Comparison of ENCODE assay signal across 17 cellular contexts in the genomic region with DNA sequence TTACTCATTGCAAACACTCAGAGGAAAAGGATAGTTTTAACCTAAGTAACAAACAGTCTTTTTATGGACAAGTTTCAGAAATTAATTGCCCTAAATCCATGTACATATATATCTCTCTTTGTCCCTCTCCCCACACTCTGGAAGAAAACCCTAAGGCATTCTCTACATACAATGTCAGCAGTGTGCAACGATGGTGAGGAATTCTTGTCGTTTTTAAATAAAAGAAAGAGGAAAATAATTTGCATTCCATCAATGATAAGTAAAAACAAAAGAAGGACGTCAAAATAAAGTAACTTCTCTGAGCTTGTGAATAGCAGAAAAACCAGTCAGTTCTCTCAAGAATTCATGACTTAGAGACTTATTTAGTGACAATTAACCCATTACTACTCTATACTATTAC.
DNase-seq lines count a peak whose midpoint lies in the region; ATAC-seq and TF ChIP-seq lines count a peak whose summit lies in the region.
"Had no signal": no experiment of that assay in that cellular context is flagged by ENCODE, and none has a peak within 500 bp of the region (broad histone marks: within the 10 kb centered on the region; RNA-seq: fewer than 3 reads in every experiment).

No MANE protein-coding gene starts in this region.

- TF ChIP-seq CTCF in Loucy (conservative IDR thresholded peaks at IDR 0.05; ENCODE audit: low read length) (no peak), mammary epithelial cell (conservative IDR thresholded peaks at IDR 0.05 in 1 of 2, IDR thresholded peaks at IDR 0.05 in 1 of 2; ENCODE audit: extremely low read depth in 1 of 2, insufficient read depth in 1 of 2, low read depth in 1 of 2, low read length in 2 of 2) (no peak)

- no peak for ATAC-seq in naive thymus-derived CD8-positive, alpha-beta T cell
- no peak for ATAC-seq in HG03175 (IDR thresholded peaks at IDR 0.05; ENCODE audit: unreplicated experiment)
- no peak for ATAC-seq in Right ventricle myocardium superior (ENCODE audit: poor library complexity)

- DNase-seq in EL: peak; percentile 10
- no peak for DNase-seq in mammary epithelial cell
- peak; percentile 0 for DNase-seq in mesenchymal stem cell
- no peak for DNase-seq in naive thymus-derived CD8-positive, alpha-beta T cell
- no peak for DNase-seq in Right ventricle myocardium superior
- DNase-seq: anterior cingulate cortex; cortex of kidney; GF-D8; KBM-7; NCI-H1105; NCI-H2107; pancreas; stimulated activated CD4-positive, alpha-beta T cell treated with anti-CD3 and anti-CD28 coated beads, Interleukin-4, amount 100 ng/mL, for 24 hours; testis had no signal

- no peaks in the 10 kb centered on the region for H3K9me3 Mint-ChIP-seq in naive thymus-derived CD8-positive, alpha-beta T cell

- H3K79me2 ChIP-seq in Loucy (ENCODE audit: insufficient read depth, low read length) (peaks cover 87% of the 10 kb centered on the region), mammary epithelial cell (ENCODE audit: insufficient read depth, low read length) (peaks cover 93% of the 10 kb centered on the region)

- no peak overlapping the region for H3K18ac ChIP-seq in mesenchymal stem cell (ENCODE audit: low read depth in 1 of 2, low read length in 2 of 2)

- H3K23ac ChIP-seq in mesenchymal stem cell (ENCODE audit: low read length in 2 of 2): no peak overlapping the region

- H3K36me3 Mint-ChIP-seq in naive thymus-derived CD8-positive, alpha-beta T cell: no peaks in the 10 kb centered on the region

- H4K20me1 ChIP-seq in Loucy (ENCODE audit: insufficient read depth, low read length, poor library complexity, severe bottlenecking): peaks cover 14% of the 10 kb centered on the region
- no peaks in the 10 kb centered on the region for H4K20me1 ChIP-seq in mammary epithelial cell (ENCODE audit: insufficient read depth, low read length)

- in situ Hi-C loops in mammary epithelial cell (cut with MboI; ENCODE audit: low sequenced_read_pairs in 2 of 2): loop anchor here (10.0 to 25.0 kb wide), 2 partner anchors 236 to 414 kb away; no protein-coding TSS in a partner anchor

- H2BK15ac ChIP-seq in mesenchymal stem cell (ENCODE audit: low read depth, poor library complexity, severe bottlenecking): no peak overlapping the region

- no peak overlapping the region for H2BK120ac ChIP-seq in mesenchymal stem cell (ENCODE audit: low read depth, low read length)

- H3K4me2 ChIP-seq in Loucy (ENCODE audit: low read depth, low read length, poor library complexity, severe bottlenecking) (peak overlapping the region; percentile 67), mammary epithelial cell (ENCODE audit: insufficient read depth, low read depth, low read length) (peak overlapping the region; percentile 51), mesenchymal stem cell (ENCODE audit: low read length, poor library complexity, severe bottlenecking) (no peak overlapping the region)

- H2AK5ac ChIP-seq in mesenchymal stem cell (ENCODE audit: low read length, severe bottlenecking): no peak overlapping the region

- H2AFZ ChIP-seq in Loucy (ENCODE audit: low read length): no peak overlapping the region
- H2AFZ ChIP-seq in mammary epithelial cell (ENCODE audit: low read depth, low read length): no peak overlapping the region
- H2AFZ ChIP-seq in mesenchymal stem cell (ENCODE audit: low read depth, low read length): no peak overlapping the region

- WGBS in mammary epithelial cell (ENCODE audit: low coverage, missing lambda C conversion rate): 5% methylated on average over 3 of the region's 3 CpGs
- WGBS in mesenchymal stem cell: 83% methylated on average over 1 of the region's 3 CpGs

- no peaks in the 10 kb centered on the region; the same call in 1 of the 2 replicates for H3F3A ChIP-seq in Loucy (ENCODE audit: low read depth)

- no peaks in the 10 kb centered on the region for H3K27me3 Mint-ChIP-seq in naive thymus-derived CD8-positive, alpha-beta T cell
- H3K27me3 Mint-ChIP-seq: B cell had no signal

- dilution Hi-C loops in mammary epithelial cell (cut with HindIII; ENCODE audit: low sequenced_read_pairs): loop anchor here (10.0 to 25.0 kb wide), 2 partner anchors 126 to 264 kb away; no protein-coding TSS in a partner anchor

- H3K36me3 ChIP-seq in Loucy (ENCODE audit: insufficient read depth, low read length) (peaks cover 18% of the 10 kb centered on the region; the same call in 1 of the 2 replicates), mammary epithelial cell (ENCODE audit: insufficient read depth, low read length) (peaks cover 50% of the 10 kb centered on the region), mesenchymal stem cell (ENCODE audit: control insufficient read depth in 1 of 2, insufficient read depth in 2 of 2, low read depth in 1 of 2, low read length in 2 of 2) (peaks cover 0 to 94% of the 10 kb centered on the region in 2 experiments)
- H3K36me3 ChIP-seq: pancreas had no signal

- H3K9ac ChIP-seq in Loucy (ENCODE audit: low read depth, low read length, poor library complexity, severe bottlenecking): peak overlapping the region; percentile 68
- peak overlapping the region; percentile 39 for H3K9ac ChIP-seq in mammary epithelial cell (ENCODE audit: insufficient read depth, low read length)
- peak overlapping the region; percentile 75 for H3K9ac ChIP-seq in mesenchymal stem cell (ENCODE audit: low read length)

- CTCF ChIA-PET in mammary epithelial cell (lab: Charles Lee; ENCODE audit: low non-redundant PET): no interaction called here

- H3K4me3 Mint-ChIP-seq in naive thymus-derived CD8-positive, alpha-beta T cell: no peak overlapping the region
- H3K4me3 Mint-ChIP-seq: B cell had no signal

- no peaks in the 10 kb centered on the region for H3K9me2 ChIP-seq in Loucy (replicated peaks; ENCODE audit: low read depth, low read length)

- peaks cover 2 to 29% (median 9%) of the 10 kb centered on the region in 4 donors for H3K4me1 Mint-ChIP-seq in naive thymus-derived CD8-positive, alpha-beta T cell

- POLR2A ChIA-PET in naive thymus-derived CD8-positive, alpha-beta T cell (lab: Charles Lee): no interaction called here

- H3K4me3 ChIP-seq in Loucy (ENCODE audit: low read length, poor library complexity, severe bottlenecking): no peak overlapping the region
- H3K4me3 ChIP-seq in mammary epithelial cell (replicated peaks in 1 of 3; ENCODE audit: insufficient read depth in 1 of 3, low read depth in 2 of 3, low read length in 3 of 3): no peak overlapping the region
- H3K4me3 ChIP-seq in mesenchymal stem cell (ENCODE audit: insufficient read depth in 1 of 2, low read depth in 1 of 2, low read length in 2 of 2): peak overlapping the region in 1 of 2 experiments; percentile 49
- H3K4me3 ChIP-seq: pancreas, testis had no signal

- H3K27ac Mint-ChIP-seq in naive thymus-derived CD8-positive, alpha-beta T cell: no peak overlapping the region
- H3K27ac Mint-ChIP-seq: B cell had no signal

- peaks cover 77% of the 10 kb centered on the region for H3K4me1 ChIP-seq in Loucy (ENCODE audit: insufficient read depth, low read length, poor library complexity, severe bottlenecking)
- peaks cover 96% of the 10 kb centered on the region for H3K4me1 ChIP-seq in mammary epithelial cell (ENCODE audit: insufficient read depth, low read length)
- H3K4me1 ChIP-seq in mesenchymal stem cell (ENCODE audit: control insufficient read depth, insufficient read depth, low read depth, low read length): no peaks in the 10 kb centered on the region
- H3K4me1 ChIP-seq: pancreas, testis had no signal

- no peak overlapping the region for H3K14ac ChIP-seq in mesenchymal stem cell (ENCODE audit: low read length in 2 of 2)

- BruUV-seq in mammary epithelial cell (replicated peaks; lab: Mats Ljungman, UMichigan): TSS peak; percentile 49

- H3K9me3 ChIP-seq in Loucy (ENCODE audit: insufficient read depth, low read depth, low read length): no peaks in the 10 kb centered on the region
- no peaks in the 10 kb centered on the region for H3K9me3 ChIP-seq in mammary epithelial cell (replicated peaks; ENCODE audit: insufficient read depth, low read length)
- H3K9me3 ChIP-seq in mesenchymal stem cell (ENCODE audit: control insufficient read depth, low read length): no peaks in the 10 kb centered on the region
- H3K9me3 ChIP-seq: pancreas, testis had no signal

- no peak overlapping the region for H2BK12ac ChIP-seq in mesenchymal stem cell (ENCODE audit: low read length in 2 of 2)

- H3K27ac ChIP-seq in mammary epithelial cell (ENCODE audit: insufficient read depth, low read depth, low read length): peak overlapping the region; percentile 86
- H3K27ac ChIP-seq in mesenchymal stem cell (ENCODE audit: low read length, poor library complexity, severe bottlenecking): peak overlapping the region; percentile 54
- H3K27ac ChIP-seq: pancreas, testis had no signal

- no peaks in the 10 kb centered on the region for H3K79me1 ChIP-seq in mesenchymal stem cell (replicated peaks; ENCODE audit: low read length, poor library complexity, severe bottlenecking)

- intact Hi-C loops in mammary epithelial cell (cut with micrococcal nuclease) (no loop called here), Right ventricle myocardium superior (cut with DNase I) (no loop called here)

- H4K8ac ChIP-seq in mesenchymal stem cell (ENCODE audit: low read length): no peak overlapping the region

- H3K27me3 ChIP-seq in Loucy (ENCODE audit: insufficient read depth, low read length, poor library complexity, severe bottlenecking): no peaks in the 10 kb centered on the region
- no peaks in the 10 kb centered on the region for H3K27me3 ChIP-seq in mammary epithelial cell (ENCODE audit: insufficient read depth, low read length)
- H3K27me3 ChIP-seq in mesenchymal stem cell (ENCODE audit: control insufficient read depth in 1 of 2, insufficient read depth in 1 of 2, low read length in 2 of 2): no peaks in the 10 kb centered on the region
- H3K27me3 ChIP-seq: testis had no signal

- no peak overlapping the region for H4K91ac ChIP-seq in mesenchymal stem cell (ENCODE audit: low read length)

- H3K4ac ChIP-seq in mesenchymal stem cell (ENCODE audit: low read depth in 1 of 2, low read length in 2 of 2): no peak overlapping the region

- H2BK5ac ChIP-seq in mesenchymal stem cell (ENCODE audit: low read depth, low read length, poor library complexity, severe bottlenecking): no peak overlapping the region

Comparison
In these comparisons a context has a peak if more than half of its experiments do, and no peak if none do; other contexts are left out.
1. DNase-seq: peak in EL (single experiment) and mesenchymal stem cell (single experiment); none in mammary epithelial cell (single experiment), naive thymus-derived CD8-positive, alpha-beta T cell (0 of 10) and Right ventricle myocardium superior (single experiment).
2. Peak in every context shown above with its lines, with median percentiles within 50 percentile points of each other: H3K9ac ChIP-seq.